ENCODE assay signal across 7 cellular contexts in genomic region chr6:154857529-154857928, GRCh38.
"Had no signal": no experiment of that assay in that cellular context is flagged by ENCODE, and none has a peak within 500 bp of the region (broad histone marks: within the 10 kb centered on the region; RNA-seq: fewer than 3 reads in every experiment).

No MANE protein-coding gene starts in this region.

- ATAC-seq: HCT116, K562 had no signal

- H3K9me3 Mint-ChIP-seq: HFFc6 had no signal

- H3K4me3 Mint-ChIP-seq: HFFc6 had no signal

- DNase-seq: GM23248, GOT3, H7, HFFc6, IMR-90 had no signal

- H3K27ac Mint-ChIP-seq: HFFc6 had no signal
